Comparison of ENCODE assay signal across 8 cellular contexts in the genomic region with DNA sequence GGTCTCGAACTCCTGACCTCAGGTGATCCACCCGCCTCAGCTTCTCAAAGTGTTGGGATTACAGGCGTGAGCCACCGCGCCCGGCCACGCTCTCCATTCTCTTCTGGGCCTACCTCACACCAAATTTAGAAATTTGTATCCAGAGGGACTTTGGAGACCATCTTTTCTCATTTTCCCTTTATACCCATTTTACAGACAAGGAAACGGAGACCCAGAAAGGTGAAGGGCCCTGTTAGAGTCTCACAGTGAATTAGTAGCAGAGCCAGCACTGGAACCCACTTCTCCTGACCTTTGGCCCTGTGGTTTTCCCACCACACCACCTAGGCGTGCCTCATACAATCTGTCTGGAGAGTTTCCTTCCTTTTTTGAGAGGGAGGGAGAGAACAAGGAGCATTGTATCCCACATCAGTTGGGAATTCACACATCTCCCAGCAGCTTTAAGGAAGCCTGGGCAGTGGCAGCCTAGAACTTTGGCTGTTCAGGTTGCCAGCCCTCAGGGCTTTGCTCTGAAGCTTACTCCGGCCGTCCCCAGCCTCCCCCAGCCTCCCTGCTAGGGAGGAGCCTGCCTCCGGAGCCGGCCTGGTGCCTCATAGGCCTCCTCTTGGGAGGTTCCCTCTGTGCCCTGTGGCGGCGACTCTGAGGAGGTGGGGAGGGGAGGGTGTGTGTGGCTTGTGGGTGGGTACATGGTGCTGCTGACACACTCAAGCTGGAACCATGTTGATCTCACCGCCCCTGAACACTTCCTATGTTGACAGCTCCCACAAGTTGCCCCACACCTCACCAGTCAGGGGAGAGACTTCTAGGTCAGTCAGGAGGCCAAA.
DNase-seq lines count a peak whose midpoint lies in the region; ATAC-seq and TF ChIP-seq lines count a peak whose summit lies in the region.

No MANE protein-coding gene starts in this region.

- ATAC-seq in HG03039 (IDR thresholded peaks at IDR 0.05; ENCODE audit: unreplicated experiment) = no peak

- H3K27ac ChIP-seq in HL-60 (replicated peaks) = peak overlapping the region; percentile 56; the same call in 1 of the 2 replicates

- H3K4me3 ChIP-seq in HL-60 (replicated peaks; ENCODE audit: insufficient read depth, low read length) (no peak overlapping the region), foreskin fibroblast (ENCODE audit: low read depth in 1 of 2, low read length in 2 of 2) (no peak overlapping the region)

- H3K27me3 ChIP-seq in HL-60 (ENCODE audit: insufficient read depth, poor library complexity, severe bottlenecking) = no peaks in the 10 kb centered on the region

- peak; percentile 82 to 98 for DNase-seq in HL-60 (ENCODE audit: low read depth in 1 of 2, low spot score in 1 of 2)
- DNase-seq in activated CD8-positive, alpha-beta memory T cell treated with anti-CD3 and anti-CD28 coated beads, Interleukin-2, amount 50 U/mL, for 48 hours = peak; percentile 81
- DNase-seq in foreskin fibroblast = peak; percentile 38 to 43
- DNase-seq in stimulated activated CD8-positive, alpha-beta memory T cell treated with anti-CD3 and anti-CD28 coated beads, Interleukin-12 subunit alpha, Interleukin-12 subunit beta, amount 100 ng/mL, for 4 hours (ENCODE audit: low read depth) = peak; percentile 63
- DNase-seq in DMS114 treated with DMSO at 0.1 percent for 48 hours (lab: John Stamatoyannopoulos, UW; ENCODE audit: unreplicated experiment) = no peak
- no peak for DNase-seq in GM20000 (ENCODE audit: low spot score)
- no peak for DNase-seq in ecto neural progenitor cell (ENCODE audit: low spot score)

- TF ChIP-seq CTCF in HL-60 (IDR thresholded peaks at IDR 0.05; ENCODE audit: insufficient read depth, low read length) = peak; percentile 4
- TF ChIP-seq CTCF in foreskin fibroblast (IDR thresholded peaks at IDR 0.05; ENCODE audit: low read depth, low read length) = no peak
- TF ChIP-seq CTCF in GM20000 (IDR thresholded peaks at IDR 0.05; ENCODE audit: extremely low read depth, missing control alignments) = no peak

Comparison
In these comparisons a context has a peak if more than half of its experiments do, and no peak if none do; other contexts are left out.
1. DNase-seq: peak in HL-60 (2 of 2), activated CD8-positive, alpha-beta memory T cell treated with anti-CD3 and anti-CD28 coated beads, Interleukin-2, amount 50 U/mL, for 48 hours (single experiment), foreskin fibroblast (2 of 2) and stimulated activated CD8-positive, alpha-beta memory T cell treated with anti-CD3 and anti-CD28 coated beads, Interleukin-12 subunit alpha, Interleukin-12 subunit beta, amount 100 ng/mL, for 4 hours (single experiment); none in DMS114 treated with DMSO at 0.1 percent for 48 hours (single experiment), GM20000 (single experiment) and ecto neural progenitor cell (single experiment).